1 cellular context compared by ENCODE assay signal in the genomic region with DNA sequence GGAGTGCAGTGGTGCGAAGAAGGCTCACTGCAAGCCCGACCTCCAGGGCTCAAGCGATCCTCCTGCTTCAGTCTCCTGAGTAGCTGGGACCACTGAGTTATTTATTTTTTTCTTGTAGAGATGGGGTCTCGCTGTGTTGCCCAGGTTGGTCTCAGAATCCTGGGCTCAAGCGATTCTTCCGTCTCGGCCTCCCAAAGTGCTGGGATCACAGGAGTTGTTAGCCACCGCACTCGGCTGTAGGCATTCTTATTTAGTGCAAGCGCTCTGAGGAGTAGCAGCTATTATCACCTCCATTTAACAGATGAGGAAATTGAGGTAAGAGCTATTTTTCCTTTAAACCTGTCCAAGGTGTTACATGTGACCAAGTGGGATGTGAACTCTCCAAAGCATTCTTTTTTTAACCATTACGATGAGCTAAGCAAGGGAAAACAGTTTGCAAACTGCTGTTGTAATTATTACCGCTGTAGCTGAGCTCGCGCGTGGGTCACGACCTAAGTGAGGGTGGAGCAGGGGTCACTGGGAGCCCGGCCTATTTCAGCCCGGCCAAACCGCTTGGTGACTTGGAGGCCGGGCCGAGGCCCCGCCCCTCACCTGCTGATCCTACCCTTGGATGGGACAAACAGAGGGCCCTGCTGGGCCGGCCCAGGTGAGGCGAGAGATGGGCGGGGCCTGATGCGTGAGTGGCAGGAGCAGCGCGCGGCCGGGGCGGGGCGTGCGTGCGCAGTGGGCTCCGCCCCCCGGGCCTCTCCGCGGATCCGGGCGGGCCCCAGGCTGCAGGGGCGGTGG.
TF ChIP-seq lines count a peak whose summit lies in the region.

No MANE protein-coding gene starts in this region.

TF ChIP-seq in HepG2, 621 proteins besides CTCF, POLR2A, EP300 and RAD21 (continued from another document):
- TF ChIP-seq, protein P1, sequence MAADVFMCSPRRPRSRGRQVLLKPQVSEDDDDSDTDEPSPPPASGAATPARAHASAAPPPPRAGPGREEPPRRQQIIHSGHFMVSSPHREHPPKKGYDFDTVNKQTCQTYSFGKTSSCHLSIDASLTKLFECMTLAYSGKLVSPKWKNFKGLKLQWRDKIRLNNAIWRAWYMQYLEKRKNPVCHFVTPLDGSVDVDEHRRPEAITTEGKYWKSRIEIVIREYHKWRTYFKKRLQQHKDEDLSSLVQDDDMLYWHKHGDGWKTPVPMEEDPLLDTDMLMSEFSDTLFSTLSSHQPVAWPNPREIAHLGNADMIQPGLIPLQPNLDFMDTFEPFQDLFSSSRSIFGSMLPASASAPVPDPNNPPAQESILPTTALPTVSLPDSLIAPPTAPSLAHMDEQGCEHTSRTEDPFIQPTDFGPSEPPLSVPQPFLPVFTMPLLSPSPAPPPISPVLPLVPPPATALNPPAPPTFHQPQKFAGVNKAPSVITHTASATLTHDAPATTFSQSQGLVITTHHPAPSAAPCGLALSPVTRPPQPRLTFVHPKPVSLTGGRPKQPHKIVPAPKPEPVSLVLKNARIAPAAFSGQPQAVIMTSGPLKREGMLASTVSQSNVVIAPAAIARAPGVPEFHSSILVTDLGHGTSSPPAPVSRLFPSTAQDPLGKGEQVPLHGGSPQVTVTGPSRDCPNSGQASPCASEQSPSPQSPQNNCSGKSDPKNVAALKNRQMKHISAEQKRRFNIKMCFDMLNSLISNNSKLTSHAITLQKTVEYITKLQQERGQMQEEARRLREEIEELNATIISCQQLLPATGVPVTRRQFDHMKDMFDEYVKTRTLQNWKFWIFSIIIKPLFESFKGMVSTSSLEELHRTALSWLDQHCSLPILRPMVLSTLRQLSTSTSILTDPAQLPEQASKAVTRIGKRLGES (CRISPR knock-in tag; IDR thresholded peaks at IDR 0.05; ENCODE audit: borderline replicate concordance) = no peak
- TF ChIP-seq SP140L (CRISPR knock-in tag; IDR thresholded peaks at IDR 0.05; ENCODE audit: borderline replicate concordance) = no peak
- no peak for TF ChIP-seq ESRRA (CRISPR knock-in tag; IDR thresholded peaks at IDR 0.05; ENCODE audit: low read depth)
- TF ChIP-seq, protein P2, sequence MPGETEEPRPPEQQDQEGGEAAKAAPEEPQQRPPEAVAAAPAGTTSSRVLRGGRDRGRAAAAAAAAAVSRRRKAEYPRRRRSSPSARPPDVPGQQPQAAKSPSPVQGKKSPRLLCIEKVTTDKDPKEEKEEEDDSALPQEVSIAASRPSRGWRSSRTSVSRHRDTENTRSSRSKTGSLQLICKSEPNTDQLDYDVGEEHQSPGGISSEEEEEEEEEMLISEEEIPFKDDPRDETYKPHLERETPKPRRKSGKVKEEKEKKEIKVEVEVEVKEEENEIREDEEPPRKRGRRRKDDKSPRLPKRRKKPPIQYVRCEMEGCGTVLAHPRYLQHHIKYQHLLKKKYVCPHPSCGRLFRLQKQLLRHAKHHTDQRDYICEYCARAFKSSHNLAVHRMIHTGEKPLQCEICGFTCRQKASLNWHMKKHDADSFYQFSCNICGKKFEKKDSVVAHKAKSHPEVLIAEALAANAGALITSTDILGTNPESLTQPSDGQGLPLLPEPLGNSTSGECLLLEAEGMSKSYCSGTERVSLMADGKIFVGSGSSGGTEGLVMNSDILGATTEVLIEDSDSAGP (CRISPR knock-in tag; IDR thresholded peaks at IDR 0.05; ENCODE audit: borderline replicate concordance) = no peak
- TF ChIP-seq ZNF329 (CRISPR knock-in tag; IDR thresholded peaks at IDR 0.05; ENCODE audit: low read depth) = no peak
- TF ChIP-seq ZNF83 (CRISPR knock-in tag; IDR thresholded peaks at IDR 0.05; ENCODE audit: borderline replicate concordance) = no peak
- no peak for TF ChIP-seq SAFB2 (CRISPR knock-in tag; IDR thresholded peaks at IDR 0.05; ENCODE audit: borderline replicate concordance, low read depth)
- no peak for TF ChIP-seq NFYC (CRISPR knock-in tag; IDR thresholded peaks at IDR 0.05)
- no peak for TF ChIP-seq HMG20B (CRISPR knock-in tag; conservative IDR thresholded peaks at IDR 0.05)
- TF ChIP-seq YY1 (IDR thresholded peaks at IDR 0.05; ENCODE audit: insufficient read depth, insufficient replicate concordance, low read depth, low read length) = no peak
- no peak for TF ChIP-seq MIER2 (CRISPR knock-in tag; IDR thresholded peaks at IDR 0.05)
- TF ChIP-seq JUN (CRISPR knock-in tag; IDR thresholded peaks at IDR 0.05) = no peak
- TF ChIP-seq KMT2B (CRISPR knock-in tag; IDR thresholded peaks at IDR 0.05) = no peak
- no peak for TF ChIP-seq KDM5B (CRISPR knock-in tag; IDR thresholded peaks at IDR 0.05; ENCODE audit: borderline replicate concordance)
- no peak for TF ChIP-seq KDM5A (IDR thresholded peaks at IDR 0.05; ENCODE audit: borderline replicate concordance, low read length)
- no peak for TF ChIP-seq ISX (CRISPR knock-in tag; conservative IDR thresholded peaks at IDR 0.05)
- no peak for TF ChIP-seq IKZF4 (CRISPR knock-in tag; IDR thresholded peaks at IDR 0.05; ENCODE audit: borderline replicate concordance, low read depth, not compliant biosample characterization)
- no peak for TF ChIP-seq MEF2D (CRISPR knock-in tag; IDR thresholded peaks at IDR 0.05)
- TF ChIP-seq ZBTB20 (CRISPR knock-in tag; IDR thresholded peaks at IDR 0.05; ENCODE audit: borderline replicate concordance, low read depth) = no peak
- TF ChIP-seq MTA1 (CRISPR knock-in tag; IDR thresholded peaks at IDR 0.05; ENCODE audit: borderline replicate concordance) = no peak
- peak; percentile 12; the same call in 1 of the 2 replicates for TF ChIP-seq SALL1 (CRISPR knock-in tag; IDR thresholded peaks at IDR 0.05)
- TF ChIP-seq CENPT (CRISPR knock-in tag; IDR thresholded peaks at IDR 0.05; ENCODE audit: low read depth) = no peak
- no peak for TF ChIP-seq SIN3B (IDR thresholded peaks at IDR 0.05; ENCODE audit: low read length)
- TF ChIP-seq, protein P3, sequence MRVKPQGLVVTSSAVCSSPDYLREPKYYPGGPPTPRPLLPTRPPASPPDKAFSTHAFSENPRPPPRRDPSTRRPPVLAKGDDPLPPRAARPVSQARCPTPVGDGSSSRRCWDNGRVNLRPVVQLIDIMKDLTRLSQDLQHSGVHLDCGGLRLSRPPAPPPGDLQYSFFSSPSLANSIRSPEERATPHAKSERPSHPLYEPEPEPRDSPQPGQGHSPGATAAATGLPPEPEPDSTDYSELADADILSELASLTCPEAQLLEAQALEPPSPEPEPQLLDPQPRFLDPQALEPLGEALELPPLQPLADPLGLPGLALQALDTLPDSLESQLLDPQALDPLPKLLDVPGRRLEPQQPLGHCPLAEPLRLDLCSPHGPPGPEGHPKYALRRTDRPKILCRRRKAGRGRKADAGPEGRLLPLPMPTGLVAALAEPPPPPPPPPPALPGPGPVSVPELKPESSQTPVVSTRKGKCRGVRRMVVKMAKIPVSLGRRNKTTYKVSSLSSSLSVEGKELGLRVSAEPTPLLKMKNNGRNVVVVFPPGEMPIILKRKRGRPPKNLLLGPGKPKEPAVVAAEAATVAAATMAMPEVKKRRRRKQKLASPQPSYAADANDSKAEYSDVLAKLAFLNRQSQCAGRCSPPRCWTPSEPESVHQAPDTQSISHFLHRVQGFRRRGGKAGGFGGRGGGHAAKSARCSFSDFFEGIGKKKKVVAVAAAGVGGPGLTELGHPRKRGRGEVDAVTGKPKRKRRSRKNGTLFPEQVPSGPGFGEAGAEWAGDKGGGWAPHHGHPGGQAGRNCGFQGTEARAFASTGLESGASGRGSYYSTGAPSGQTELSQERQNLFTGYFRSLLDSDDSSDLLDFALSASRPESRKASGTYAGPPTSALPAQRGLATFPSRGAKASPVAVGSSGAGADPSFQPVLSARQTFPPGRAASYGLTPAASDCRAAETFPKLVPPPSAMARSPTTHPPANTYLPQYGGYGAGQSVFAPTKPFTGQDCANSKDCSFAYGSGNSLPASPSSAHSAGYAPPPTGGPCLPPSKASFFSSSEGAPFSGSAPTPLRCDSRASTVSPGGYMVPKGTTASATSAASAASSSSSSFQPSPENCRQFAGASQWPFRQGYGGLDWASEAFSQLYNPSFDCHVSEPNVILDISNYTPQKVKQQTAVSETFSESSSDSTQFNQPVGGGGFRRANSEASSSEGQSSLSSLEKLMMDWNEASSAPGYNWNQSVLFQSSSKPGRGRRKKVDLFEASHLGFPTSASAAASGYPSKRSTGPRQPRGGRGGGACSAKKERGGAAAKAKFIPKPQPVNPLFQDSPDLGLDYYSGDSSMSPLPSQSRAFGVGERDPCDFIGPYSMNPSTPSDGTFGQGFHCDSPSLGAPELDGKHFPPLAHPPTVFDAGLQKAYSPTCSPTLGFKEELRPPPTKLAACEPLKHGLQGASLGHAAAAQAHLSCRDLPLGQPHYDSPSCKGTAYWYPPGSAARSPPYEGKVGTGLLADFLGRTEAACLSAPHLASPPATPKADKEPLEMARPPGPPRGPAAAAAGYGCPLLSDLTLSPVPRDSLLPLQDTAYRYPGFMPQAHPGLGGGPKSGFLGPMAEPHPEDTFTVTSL (CRISPR knock-in tag; IDR thresholded peaks at IDR 0.05; ENCODE audit: borderline replicate concordance) = no peak
- no peak for TF ChIP-seq SRY (CRISPR knock-in tag; IDR thresholded peaks at IDR 0.05)
- TF ChIP-seq, protein P4, sequence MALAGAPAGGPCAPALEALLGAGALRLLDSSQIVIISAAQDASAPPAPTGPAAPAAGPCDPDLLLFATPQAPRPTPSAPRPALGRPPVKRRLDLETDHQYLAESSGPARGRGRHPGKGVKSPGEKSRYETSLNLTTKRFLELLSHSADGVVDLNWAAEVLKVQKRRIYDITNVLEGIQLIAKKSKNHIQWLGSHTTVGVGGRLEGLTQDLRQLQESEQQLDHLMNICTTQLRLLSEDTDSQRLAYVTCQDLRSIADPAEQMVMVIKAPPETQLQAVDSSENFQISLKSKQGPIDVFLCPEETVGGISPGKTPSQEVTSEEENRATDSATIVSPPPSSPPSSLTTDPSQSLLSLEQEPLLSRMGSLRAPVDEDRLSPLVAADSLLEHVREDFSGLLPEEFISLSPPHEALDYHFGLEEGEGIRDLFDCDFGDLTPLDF (CRISPR knock-in tag; IDR thresholded peaks at IDR 0.05) = no peak
- TF ChIP-seq, protein P5, sequence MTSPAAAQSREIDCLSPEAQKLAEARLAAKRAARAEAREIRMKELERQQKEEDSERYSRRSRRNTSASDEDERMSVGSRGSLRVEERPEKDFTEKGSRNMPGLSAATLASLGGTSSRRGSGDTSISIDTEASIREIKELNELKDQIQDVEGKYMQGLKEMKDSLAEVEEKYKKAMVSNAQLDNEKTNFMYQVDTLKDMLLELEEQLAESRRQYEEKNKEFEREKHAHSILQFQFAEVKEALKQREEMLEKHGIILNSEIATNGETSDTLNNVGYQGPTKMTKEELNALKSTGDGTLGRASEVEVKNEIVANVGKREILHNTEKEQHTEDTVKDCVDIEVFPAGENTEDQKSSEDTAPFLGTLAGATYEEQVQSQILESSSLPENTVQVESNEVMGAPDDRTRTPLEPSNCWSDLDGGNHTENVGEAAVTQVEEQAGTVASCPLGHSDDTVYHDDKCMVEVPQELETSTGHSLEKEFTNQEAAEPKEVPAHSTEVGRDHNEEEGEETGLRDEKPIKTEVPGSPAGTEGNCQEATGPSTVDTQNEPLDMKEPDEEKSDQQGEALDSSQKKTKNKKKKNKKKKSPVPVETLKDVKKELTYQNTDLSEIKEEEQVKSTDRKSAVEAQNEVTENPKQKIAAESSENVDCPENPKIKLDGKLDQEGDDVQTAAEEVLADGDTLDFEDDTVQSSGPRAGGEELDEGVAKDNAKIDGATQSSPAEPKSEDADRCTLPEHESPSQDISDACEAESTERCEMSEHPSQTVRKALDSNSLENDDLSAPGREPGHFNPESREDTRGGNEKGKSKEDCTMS (CRISPR knock-in tag; conservative IDR thresholded peaks at IDR 0.05) = no peak
- TF ChIP-seq RBAK (CRISPR knock-in tag; IDR thresholded peaks at IDR 0.05) = no peak
- TF ChIP-seq SP1 (IDR thresholded peaks at IDR 0.05) = no peak
- TF ChIP-seq SP1 (CRISPR knock-in tag; IDR thresholded peaks at IDR 0.05) = peak; percentile 66
- no peak for TF ChIP-seq ZBTB38 (CRISPR knock-in tag; IDR thresholded peaks at IDR 0.05)
- TF ChIP-seq, protein P6, sequence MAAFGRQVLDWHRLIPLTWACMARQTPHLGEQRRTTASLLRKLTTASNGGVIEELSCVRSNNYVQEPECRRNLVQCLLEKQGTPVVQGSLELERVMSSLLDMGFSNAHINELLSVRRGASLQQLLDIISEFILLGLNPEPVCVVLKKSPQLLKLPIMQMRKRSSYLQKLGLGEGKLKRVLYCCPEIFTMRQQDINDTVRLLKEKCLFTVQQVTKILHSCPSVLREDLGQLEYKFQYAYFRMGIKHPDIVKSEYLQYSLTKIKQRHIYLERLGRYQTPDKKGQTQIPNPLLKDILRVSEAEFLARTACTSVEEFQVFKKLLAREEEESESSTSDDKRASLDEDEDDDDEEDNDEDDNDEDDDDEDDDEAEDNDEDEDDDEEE (CRISPR knock-in tag; IDR thresholded peaks at IDR 0.05) = no peak
- no peak for TF ChIP-seq HOXD1 (CRISPR knock-in tag; IDR thresholded peaks at IDR 0.05)
- TF ChIP-seq RBM22 (optimal IDR thresholded peaks at IDR 0.05; ENCODE audit: low read length) = no peak
- no peak for TF ChIP-seq XRCC5 (optimal IDR thresholded peaks at IDR 0.05; ENCODE audit: low read length)
